8 cellular contexts compared by ENCODE assay signal in genomic region chr7:24757799-24758275, GRCh38. TPM values are rescaled to one million over a fixed set of nuclear protein-coding genes. Genes with fewer than 3 reads are reported as not detected.
DNase-seq lines count a peak whose midpoint lies in the region; ATAC-seq and TF ChIP-seq lines count a peak whose summit lies in the region.

No MANE protein-coding gene starts in this region.

- H3K9me3 ChIP-seq in gastroesophageal sphincter: no peaks in the 10 kb centered on the region
- H3K9me3 ChIP-seq in parathyroid adenoma (ENCODE audit: control insufficient read depth, low read length): no peaks in the 10 kb centered on the region

- H3K4me1 ChIP-seq in gastroesophageal sphincter (peaks cover 0 to 17% (median 8%) of the 10 kb centered on the region in 3 donors), parathyroid adenoma (no peaks in the 10 kb centered on the region)

- peak; percentile 5 for ATAC-seq in GM18858 (IDR thresholded peaks at IDR 0.05; ENCODE audit: unreplicated experiment)
- ATAC-seq in HG02943 (IDR thresholded peaks at IDR 0.05; ENCODE audit: low read depth, unreplicated experiment): peak; percentile 18
- peak; percentile 40 for ATAC-seq in gastroesophageal sphincter

- H3K36me3 ChIP-seq in gastroesophageal sphincter: no peaks in the 10 kb centered on the region
- no peaks in the 10 kb centered on the region for H3K36me3 ChIP-seq in parathyroid adenoma (ENCODE audit: control insufficient read depth, insufficient read depth, low read length)

- 47 to 74% methylated on average over 4 to 10 of the region's 23 CpGs for WGBS in gastroesophageal sphincter (ENCODE audit: low coverage in 1 of 2), 2 donors

- H3K4me3 ChIP-seq in WI38 (ENCODE audit: low read depth, low read length): peak overlapping the region; percentile 75
- H3K4me3 ChIP-seq in gastroesophageal sphincter: peak overlapping the region; percentile 69 to 82
- H3K4me3 ChIP-seq in parathyroid adenoma (ENCODE audit: low read depth, low read length): peak overlapping the region; percentile 64

- peak overlapping the region; percentile 92 for H3K4me2 ChIP-seq in parathyroid adenoma (ENCODE audit: low read length)

- H3K27me3 ChIP-seq in gastroesophageal sphincter (no peaks in the 10 kb centered on the region), parathyroid adenoma (ENCODE audit: control insufficient read depth, insufficient read depth, low read length) (no peaks in the 10 kb centered on the region)

- H3K9ac ChIP-seq in parathyroid adenoma: peak overlapping the region; percentile 49

- H3K27ac ChIP-seq in gastroesophageal sphincter (peak overlapping the region; percentile 41 to 87 (median 84)), parathyroid adenoma (peak overlapping the region; percentile 61)

- DNase-seq in NCI-H774 (lab: John Stamatoyannopoulos, UW) (no peak), NCI-H526 treated with DMSO at 0.1 percent for 48 hours (lab: John Stamatoyannopoulos, UW) (no peak), NCI-H524 treated with DMSO at 0.1 percent for 48 hours (lab: John Stamatoyannopoulos, UW) (no peak)

- H3K79me2 ChIP-seq in parathyroid adenoma: no peaks in the 10 kb centered on the region

- TF ChIP-seq CTCF in WI38 (IDR thresholded peaks at IDR 0.05; ENCODE audit: low read depth, low read length) (no peak), gastroesophageal sphincter (IDR thresholded peaks at IDR 0.05) (no peak), parathyroid adenoma (IDR thresholded peaks at IDR 0.05) (no peak)

- TF ChIP-seq POLR2A in gastroesophageal sphincter (IDR thresholded peaks at IDR 0.05): no peak

- H2AFZ ChIP-seq in parathyroid adenoma: peak overlapping the region; percentile 100

- no peak for TF ChIP-seq EP300 in gastroesophageal sphincter (IDR thresholded peaks at IDR 0.05)

RNA-seq across cellular contexts. Expression of gene GSDME, which starts 0.6 kb away (rescaled TPM):
- 1 to 10 TPM; 6.4 to 9.8 (median 8.4) TPM for total RNA-seq in gastroesophageal sphincter
